ENCODE assay signal across 27 cellular contexts in the genomic region with DNA sequence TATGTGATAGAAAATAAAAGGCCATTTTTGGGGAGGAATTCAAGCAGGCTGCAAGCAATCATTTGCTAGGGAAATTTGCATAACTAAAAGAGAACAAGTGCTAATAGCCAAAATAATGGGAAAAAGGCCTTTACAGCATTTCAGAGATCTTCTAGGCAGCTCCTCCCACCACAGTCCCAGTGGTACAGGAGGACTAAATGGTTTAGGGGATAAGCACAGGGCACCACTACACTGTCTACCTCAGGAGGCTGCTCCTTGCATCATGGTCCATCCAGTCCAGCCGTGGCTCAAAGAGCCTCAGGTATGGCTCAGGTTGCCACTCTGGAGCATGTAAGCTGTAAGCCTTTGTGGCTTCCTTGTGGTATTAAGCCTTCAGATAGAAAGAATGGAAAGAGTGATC.
"Had no signal": no experiment of that assay in that cellular context is flagged by ENCODE, and none has a peak within 500 bp of the region (broad histone marks: within the 10 kb centered on the region; RNA-seq: fewer than 3 reads in every experiment).

No MANE protein-coding gene starts in this region.

- H3K4me1 ChIP-seq: stomach, suprapubic skin, testis, thyroid gland, tibial artery, tibial nerve, transverse colon, upper lobe of left lung, upper lobe of right lung, uterus, vagina had no signal

- H3K27ac ChIP-seq: stomach, suprapubic skin, testis, thoracic aorta, thyroid gland, tibial artery, tibial nerve, transverse colon, upper lobe of left lung, upper lobe of right lung, uterus, vagina had no signal

- ATAC-seq: stimulated activated effector memory CD8-positive, alpha-beta T cell treated with anti-CD3 and anti-CD28 coated beads, Interleukin-12 subunit alpha, Interleukin-12 subunit beta, amount 100 ng/mL, for 72 hours; stimulated activated memory B cell treated with anti-CD40 and anti-IgM and Interleukin-4, amounts not matched to agents 10 μg/mL and 1 μg/mL and 100 μg/mL, for 72 hours; stimulated activated naive B cell treated with anti-CD40 and anti-IgM and Interleukin-4, amounts not matched to agents 10 μg/mL and 1 μg/mL and 100 μg/mL, for 72 hours; stimulated activated naive CD8-positive, alpha-beta T cell treated with anti-CD3 and anti-CD28 coated beads, Interleukin-15, amount 100 ng/mL, for 72 hours; stimulated activated naive CD8-positive, alpha-beta T cell treated with anti-CD3 and anti-CD28 coated beads, Interleukin-15, Interleukin-2, amounts not matched to agents 100 U/mL and 50 U/mL, for 24 hours; upper lobe of right lung had no signal

- DNase-seq: stimulated activated CD4-positive, alpha-beta T cell treated with anti-CD3 and anti-CD28 coated beads, Interleukin-2, amount 100 ng/mL, for 48 hours; stimulated activated CD4-positive, alpha-beta T cell treated with anti-CD3 and anti-CD28 coated beads, Interleukin-4, amount 100 ng/mL, for 1 hour; stimulated activated CD4-positive, alpha-beta T cell treated with anti-CD3 and anti-CD28 coated beads, Interleukin-4, amount 100 ng/mL, for 24 hours; stimulated activated CD4-positive, alpha-beta T cell treated with anti-CD3 and anti-CD28 coated beads, Interleukin-4, amount 100 ng/mL, for 4 hours; stimulated activated CD8-positive, alpha-beta memory T cell treated with anti-CD3 and anti-CD28 coated beads, Interleukin-4, amount 100 ng/mL, for 48 hours; stimulated activated naive B cell treated with anti-CD40 and anti-IgM and Interleukin-4, amounts not matched to agents 10 μg/mL and 1 μg/mL and 100 μg/mL, for 72 hours; stimulated activated naive CD4-positive, alpha-beta T cell; stimulated activated naive CD4-positive, alpha-beta T cell treated with Interleukin-2 at 50 U/mL for 16 hours; stimulated activated naive CD8-positive, alpha-beta T cell treated with anti-CD3 and anti-CD28 coated beads, Interleukin-15, amount 100 ng/mL, for 72 hours; stimulated activated naive CD8-positive, alpha-beta T cell treated with anti-CD3 and anti-CD28 coated beads, Interleukin-15, Interleukin-2, amounts not matched to agents 100 U/mL and 50 U/mL, for 24 hours; stomach; substantia nigra; testis; thyroid gland; tibial artery; transverse colon; trophoblast cell; upper lobe of left lung; upper lobe of right lung; uterus had no signal

- H3K9me3 ChIP-seq: testis, thoracic aorta, thyroid gland, upper lobe of right lung, vagina had no signal

- H3K36me3 ChIP-seq: stomach, suprapubic skin, thoracic aorta, thyroid gland, tibial artery, transverse colon, upper lobe of left lung, upper lobe of right lung, uterus, vagina had no signal

- FAIRE-seq: urothelium cell line had no signal

- H3K4me3 ChIP-seq: stomach, suprapubic skin, testis, thoracic aorta, thyroid gland, tibial artery, tibial nerve, transverse colon, upper lobe of left lung, upper lobe of right lung, uterus, vagina had no signal
